ENCODE assay signal across 9 cellular contexts in the genomic region with DNA sequence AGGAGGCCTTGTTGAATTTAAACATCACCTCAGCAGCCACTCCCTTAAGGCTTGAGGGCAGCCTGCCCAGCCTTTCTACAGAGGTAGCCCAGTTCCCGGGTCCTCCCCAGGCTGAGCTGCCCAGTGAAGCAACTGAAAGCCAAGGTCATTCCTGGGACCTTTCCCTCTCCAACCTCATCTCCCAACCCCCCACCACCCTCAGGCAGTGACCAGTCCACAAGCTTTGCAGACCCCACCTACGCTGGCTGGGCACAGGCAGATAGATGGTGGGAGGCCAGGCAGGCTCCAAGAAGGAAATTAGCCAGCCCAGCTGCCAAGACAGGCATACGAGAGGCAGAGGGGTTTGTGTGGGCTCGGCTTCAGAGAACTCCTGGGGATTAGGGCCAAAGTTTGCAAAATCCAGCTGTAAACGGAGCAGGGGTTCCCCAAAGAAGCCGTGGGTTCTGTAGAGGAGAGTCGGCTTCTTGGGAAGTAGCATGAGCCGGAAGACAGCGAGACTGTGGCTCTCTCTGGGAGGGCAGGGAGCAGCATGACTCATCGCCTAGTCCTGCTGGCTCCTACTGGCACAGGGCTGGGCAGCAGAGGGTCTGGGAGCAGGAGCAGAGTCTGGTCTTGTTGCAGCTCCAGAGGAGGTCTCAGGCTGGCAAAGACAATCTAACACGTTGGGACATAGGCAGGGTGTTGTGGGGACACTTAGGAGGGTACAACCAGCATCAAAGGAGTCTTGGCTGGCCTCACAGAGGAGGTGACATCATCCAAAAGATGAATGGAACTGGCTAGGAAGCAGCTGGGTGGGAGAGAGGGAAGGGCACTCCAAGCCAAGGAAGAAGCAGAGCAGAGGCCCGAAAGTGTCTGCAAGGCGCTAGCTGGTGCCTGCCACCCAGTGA. TPM values are rescaled to one million over a fixed set of nuclear protein-coding genes. Genes with fewer than 3 reads are reported as not detected.
DNase-seq lines count a peak whose midpoint lies in the region; ATAC-seq, FAIRE-seq and TF ChIP-seq lines count a peak whose summit lies in the region.
"Had no signal": no experiment of that assay in that cellular context is flagged by ENCODE, and none has a peak within 500 bp of the region (broad histone marks: within the 10 kb centered on the region; RNA-seq: fewer than 3 reads in every experiment).

No MANE protein-coding gene starts in this region.

- POLR2A ChIA-PET in RWPE1 (lab: Yijun Ruan, JAX; ENCODE audit: low non-redundant PET): no interaction called here
- POLR2A ChIA-PET in endothelial cell of umbilical vein (lab: Charles Lee): interaction anchor here (1.1 kb wide), 1 partner anchor 16 kb away, joined by 4 read pairs; no protein-coding TSS in a partner anchor

- TF ChIP-seq POLR2A in endothelial cell of umbilical vein (IDR thresholded peaks at IDR 0.05; ENCODE audit: low read depth, low read length) (no peak), tibial nerve (IDR thresholded peaks at IDR 0.05) (peak in 1 of 2 donors; percentile 21)

- DNase-seq in SIG-M5 treated with dmso at 0.1 percent for 504 hours (lab: John Stamatoyannopoulos, UW; ENCODE audit: unreplicated experiment) (peak; percentile 30), SIG-M5 (lab: John Stamatoyannopoulos, UW) (no peak), RWPE1 (ENCODE audit: low spot score) (peak; percentile 92), endothelial cell of umbilical vein (ENCODE audit: low read depth, low spot score) (peak; percentile 91), tibial nerve (ENCODE audit: low spot score in 2 of 2) (peak; percentile 51 to 57), NCI-H2107 (lab: John Stamatoyannopoulos, UW) (no peak)
- DNase-seq: DND-41 had no signal

- dilution Hi-C loops in endothelial cell of umbilical vein (cut with MboI; ENCODE audit: extremely low pct_ligation_motif_present, low sequenced_read_pairs): no loop called here

- peak in 1 of 2 donors; percentile 62 for TF ChIP-seq EP300 in tibial nerve (IDR thresholded peaks at IDR 0.05)

- H3K4me3 ChIP-seq in endothelial cell of umbilical vein (replicated peaks in 1 of 3; ENCODE audit: insufficient read depth in 1 of 3, low read depth in 1 of 3, low read length in 3 of 3): no peak overlapping the region
- H3K4me3 ChIP-seq in mesodermal cell (ENCODE audit: extremely low read depth, insufficient read depth, low read length, poor library complexity, severe bottlenecking): no peak overlapping the region
- H3K4me3 ChIP-seq in tibial nerve: peak overlapping the region in 2 of 4 donors; percentile 7 to 32

- intact Hi-C loops in endothelial cell of umbilical vein (cut with micrococcal nuclease): loop anchor here (1.0 to 10.0 kb wide), 5 partner anchors 16 to 393 kb away; partner anchors contain the start of genes C1orf122, SNIP1 and YRDC

- H4K20me1 ChIP-seq in endothelial cell of umbilical vein (replicated peaks; ENCODE audit: control insufficient read depth, extremely low read depth, insufficient read depth, low read length): no peaks in the 10 kb centered on the region

- no peaks in the 10 kb centered on the region for H3K9me3 ChIP-seq in endothelial cell of umbilical vein (replicated peaks; ENCODE audit: control insufficient read depth, insufficient read depth, low read length)
- H3K9me3 ChIP-seq in mesodermal cell (ENCODE audit: control insufficient read depth, low read length): no peaks in the 10 kb centered on the region
- H3K9me3 ChIP-seq in tibial nerve: no peaks in the 10 kb centered on the region

- H3K9ac ChIP-seq in endothelial cell of umbilical vein (replicated peaks; ENCODE audit: extremely low read depth, insufficient read depth, low read length): peak overlapping the region; percentile 29

- H3K27me3 ChIP-seq in endothelial cell of umbilical vein (ENCODE audit: control insufficient read depth in 2 of 2, insufficient read depth in 2 of 2, low read length in 2 of 2) (no peaks in the 10 kb centered on the region), tibial nerve (no peaks in the 10 kb centered on the region)

- H3K9me1 ChIP-seq in endothelial cell of umbilical vein (replicated peaks; ENCODE audit: control insufficient read depth, extremely low read depth, insufficient read depth, low read length): no peaks in the 10 kb centered on the region

- CTCF ChIA-PET in RWPE1 (lab: Yijun Ruan, JAX): interaction anchor here (0.5 to 1.4 kb wide), 4 partner anchors 15 to 210 kb away, joined by 3 to 6 read pairs (median 3); no protein-coding TSS in a partner anchor
- CTCF ChIA-PET in endothelial cell of umbilical vein (lab: Charles Lee): interaction anchor here (1.0 to 8.9 kb wide), 6 partner anchors 9 to 219 kb away, joined by 3 to 158 read pairs (median 6); partner anchors contain the start of gene MEAF6

- TSS peak; percentile 14 for BruUV-seq in endothelial cell of umbilical vein (replicated peaks; lab: Mats Ljungman, UMichigan)

- H3K27ac ChIP-seq in RWPE1 (peak overlapping the region; percentile 100), endothelial cell of umbilical vein (ENCODE audit: insufficient read depth, low read depth, low read length) (peak overlapping the region; percentile 76), mesodermal cell (ENCODE audit: low read depth, low read length, severe bottlenecking) (peak overlapping the region; percentile 86), tibial nerve (peak overlapping the region; percentile 39 to 98 (median 90))

- ATAC-seq in HG02970 (IDR thresholded peaks at IDR 0.05; ENCODE audit: low FRiP score, unreplicated experiment): no peak

- WGBS in mesodermal cell (ENCODE audit: insufficient coverage in 2 of 2), 2 experiments: 19 to 22% methylated on average over 10 to 11 of the region's 13 CpGs
- 12% methylated on average over 13 of the region's 13 CpGs for WGBS in tibial nerve, 2 donors

- H2AFZ ChIP-seq in endothelial cell of umbilical vein (ENCODE audit: low read depth, low read length): peak overlapping the region; percentile 72

- H3K4me2 ChIP-seq in endothelial cell of umbilical vein (ENCODE audit: insufficient read depth, low read length): peak overlapping the region; percentile 50

- no peaks in the 10 kb centered on the region for H3K36me3 ChIP-seq in endothelial cell of umbilical vein (ENCODE audit: control insufficient read depth in 2 of 2, extremely low read depth in 1 of 2, insufficient read depth in 2 of 2, low read length in 2 of 2)
- H3K36me3 ChIP-seq in mesodermal cell (ENCODE audit: control insufficient read depth, insufficient read depth, low read length): peaks cover 4% of the 10 kb centered on the region
- no peaks in the 10 kb centered on the region for H3K36me3 ChIP-seq in tibial nerve

- peak; percentile 98 for FAIRE-seq in endothelial cell of umbilical vein (lab: Jason Lieb, UNC)

- peaks cover 17% of the 10 kb centered on the region for H3K79me2 ChIP-seq in endothelial cell of umbilical vein (ENCODE audit: control insufficient read depth, insufficient read depth, low read length)

- H3K4me1 ChIP-seq in endothelial cell of umbilical vein (ENCODE audit: control insufficient read depth, extremely low read depth, insufficient read depth, low read length): peaks cover 46% of the 10 kb centered on the region
- H3K4me1 ChIP-seq in mesodermal cell (ENCODE audit: control insufficient read depth, insufficient read depth, low read length, poor library complexity, severe bottlenecking): peaks cover 48% of the 10 kb centered on the region
- H3K4me1 ChIP-seq in tibial nerve: peaks cover 3 to 51% (median 43%) of the 10 kb centered on the region in 4 donors

- no peak for TF ChIP-seq CTCF in RWPE1 (conservative IDR thresholded peaks at IDR 0.05; ENCODE audit: low read depth)
- TF ChIP-seq CTCF in endothelial cell of umbilical vein (IDR thresholded peaks at IDR 0.05; ENCODE audit: extremely low read depth in 1 of 2, insufficient read depth in 1 of 2, low read depth in 1 of 2, low read length in 2 of 2): no peak
- TF ChIP-seq CTCF in tibial nerve (IDR thresholded peaks at IDR 0.05): no peak

TF ChIP-seq in endothelial cell of umbilical vein, 7 proteins besides CTCF, POLR2A, EP300 and RAD21 (continues in another document):
- TF ChIP-seq MYC (IDR thresholded peaks at IDR 0.05; ENCODE audit: low read depth, low read length) (no peak), MAX (IDR thresholded peaks at IDR 0.05; ENCODE audit: insufficient read depth, insufficient read length) (no peak), POLR2AphosphoS5 (IDR thresholded peaks at IDR 0.05; ENCODE audit: insufficient read depth, low read depth, low read length) (peak; percentile 39), FOS (IDR thresholded peaks at IDR 0.05; ENCODE audit: borderline replicate concordance, insufficient read depth, low read length) (peak; percentile 96), JUN (IDR thresholded peaks at IDR 0.05; ENCODE audit: borderline replicate concordance, insufficient read depth, insufficient read length, low read depth) (peak; percentile 82), GATA2 (IDR thresholded peaks at IDR 0.05; ENCODE audit: insufficient read depth, insufficient read length, low read depth, low read length) (no peak)

RNA-seq across cellular contexts. Expression of gene ZC3H12A, which starts 2.8 kb away (rescaled TPM):
- total RNA-seq in endothelial cell of umbilical vein (6.3 and 7.5 TPM in 2 replicates), tibial nerve (10 to 100 TPM in 3 of 4 donors, 1 to 10 TPM in 1; 7.9 to 15.7 (median 10.9) TPM)
- polyA plus RNA-seq in endothelial cell of umbilical vein: 9.4 and 12.9 TPM in 2 replicates
- 5.1 and 8.2 TPM in 2 replicates for polyA plus RNA-seq in endothelial cell of umbilical vein (2011; cell fraction: cytosol; rRNA removed)
- polyA plus RNA-seq in endothelial cell of umbilical vein (2011; cell fraction: nucleus; rRNA removed): 13.2 and 14.1 TPM in 2 replicates
- polyA plus RNA-seq in endothelial cell of umbilical vein (2012): 3.3 and 3.4 TPM in 2 replicates
- polyA minus RNA-seq in endothelial cell of umbilical vein: 5.2 and 6.1 TPM in 2 replicates
- polyA minus RNA-seq in endothelial cell of umbilical vein (2011; cell fraction: cytosol; rRNA and poly(A)+ RNA removed): 16.2 TPM
- polyA minus RNA-seq in endothelial cell of umbilical vein (2011; cell fraction: nucleus; rRNA and poly(A)+ RNA removed): 7.2 and 10.9 TPM in 2 replicates
- 7.3 TPM for polyA plus RNA-seq in mesodermal cell (2013, experiment 1 of 2)
- polyA plus RNA-seq in mesodermal cell (2013, experiment 2 of 2): 5.1 TPM

RNA-seq across cellular contexts. Expression of gene MEAF6, which starts 43.0 kb away (rescaled TPM):
- total RNA-seq in endothelial cell of umbilical vein: 50.5 and 62.5 TPM in 2 replicates
- 24.3 and 28.0 TPM in 2 replicates for polyA plus RNA-seq in endothelial cell of umbilical vein
- 41.3 and 44.5 TPM in 2 replicates for polyA plus RNA-seq in endothelial cell of umbilical vein (2011; cell fraction: cytosol; rRNA removed)
- 35.8 and 55.2 TPM in 2 replicates for polyA plus RNA-seq in endothelial cell of umbilical vein (2011; cell fraction: nucleus; rRNA removed)
- 40.8 and 41.2 TPM in 2 replicates for polyA plus RNA-seq in endothelial cell of umbilical vein (2012)
- polyA minus RNA-seq in endothelial cell of umbilical vein: 15.7 and 16.3 TPM in 2 replicates
- 14.5 TPM for polyA minus RNA-seq in endothelial cell of umbilical vein (2011; cell fraction: cytosol; rRNA and poly(A)+ RNA removed)
- 17.6 and 22.2 TPM in 2 replicates for polyA minus RNA-seq in endothelial cell of umbilical vein (2011; cell fraction: nucleus; rRNA and poly(A)+ RNA removed)
- polyA plus RNA-seq in mesodermal cell (2013, experiment 1 of 2): 57.2 TPM
- polyA plus RNA-seq in mesodermal cell (2013, experiment 2 of 2): 58.4 TPM
- 10 to 100 TPM; 33.3 to 59.4 (median 40.3) TPM for total RNA-seq in tibial nerve

Comparison
In these comparisons a context has a peak if more than half of its experiments do, and no peak if none do; other contexts are left out.
1. DNase-seq: peak in SIG-M5 treated with dmso at 0.1 percent for 504 hours (single experiment), RWPE1 (single experiment), endothelial cell of umbilical vein (single experiment) and tibial nerve (2 of 2); none in SIG-M5 (single experiment) and NCI-H2107 (single experiment).
2. Peak in every context shown above with its lines, with median percentiles within 50 percentile points of each other: H3K27ac ChIP-seq.